In the genomic region with DNA sequence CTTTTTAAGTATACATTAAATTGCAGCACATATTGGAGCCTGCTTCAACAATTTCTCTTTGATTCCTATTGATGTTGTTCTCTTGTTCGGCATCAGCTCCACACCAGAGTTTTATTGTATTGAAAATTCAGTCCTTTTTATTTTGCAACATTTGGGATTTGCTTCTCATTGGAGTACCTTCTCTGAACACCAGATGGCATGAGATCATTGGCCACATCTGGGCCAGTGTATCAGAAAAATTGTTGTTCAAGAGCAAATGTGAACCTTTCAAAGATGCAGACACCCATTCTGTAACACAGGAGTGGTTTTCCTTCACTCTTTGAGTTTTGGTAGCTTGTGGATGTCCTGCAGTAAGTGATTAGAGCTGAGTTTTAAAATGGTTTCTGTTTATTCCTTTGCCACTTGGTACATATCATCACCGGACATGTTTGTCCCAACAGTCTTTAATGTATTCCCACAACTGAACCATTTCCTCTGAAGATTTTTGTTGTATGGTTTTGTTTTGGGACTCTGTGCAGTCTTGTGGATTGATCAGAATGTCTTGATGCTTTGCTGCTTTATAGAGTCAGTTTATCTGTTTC, we compare ENCODE assay signal across 8 cellular contexts.
DNase-seq lines count a peak whose midpoint lies in the region; ATAC-seq and TF ChIP-seq lines count a peak whose summit lies in the region.

No MANE protein-coding gene starts in this region.

- no peaks in the 10 kb centered on the region for H3K9me3 Mint-ChIP-seq in endodermal cell

- no peak overlapping the region for H3K27ac Mint-ChIP-seq in endodermal cell

- H3K9me3 ChIP-seq in GM23248 (ENCODE audit: low read depth) (no peaks in the 10 kb centered on the region), endodermal cell (ENCODE audit: control insufficient read depth, low read length) (no peaks in the 10 kb centered on the region), osteoblast (ENCODE audit: low read depth, low read length) (no peaks in the 10 kb centered on the region)

- H3K36me3 ChIP-seq in GM23248 (ENCODE audit: low read depth) (no peaks in the 10 kb centered on the region), endodermal cell (ENCODE audit: control insufficient read depth, insufficient read depth, low read length) (no peaks in the 10 kb centered on the region), osteoblast (ENCODE audit: insufficient read depth, low read length) (no peaks in the 10 kb centered on the region)

- H3K36me3 Mint-ChIP-seq in endodermal cell (ENCODE audit: low read depth) = no peaks in the 10 kb centered on the region

- H3K9ac ChIP-seq in GM23248 (no peak overlapping the region), endodermal cell (ENCODE audit: extremely low read depth, low read length, poor library complexity, severe bottlenecking) (no peak overlapping the region)

- H3K27me3 ChIP-seq in GM23248 (replicated peaks; ENCODE audit: insufficient read depth) (no peaks in the 10 kb centered on the region), endodermal cell (ENCODE audit: control insufficient read depth, insufficient read depth, low read length, poor library complexity, severe bottlenecking) (no peaks in the 10 kb centered on the region), osteoblast (ENCODE audit: insufficient read depth, low read length) (no peaks in the 10 kb centered on the region)

- H3K4me3 ChIP-seq in GM23248 (no peak overlapping the region), endodermal cell (ENCODE audit: low read length) (no peak overlapping the region), osteoblast (ENCODE audit: insufficient read depth, low read length) (no peak overlapping the region)

- in situ Hi-C loops in GM23248 (cut with MboI) = no loop called here

- peaks cover 20% of the 10 kb centered on the region for H3K4me1 Mint-ChIP-seq in endodermal cell

- no peaks in the 10 kb centered on the region for H3K79me2 ChIP-seq in GM23248 (ENCODE audit: insufficient read depth)
- no peaks in the 10 kb centered on the region for H3K79me2 ChIP-seq in osteoblast (ENCODE audit: insufficient read depth, low read length)

- H3K27ac ChIP-seq in GM23248 = no peak overlapping the region
- H3K27ac ChIP-seq in endodermal cell (ENCODE audit: low read depth, low read length) = no peak overlapping the region
- H3K27ac ChIP-seq in osteoblast (ENCODE audit: low read depth, low read length) = no peak overlapping the region

- no peaks in the 10 kb centered on the region for H3F3A ChIP-seq in GM23248 (ENCODE audit: insufficient read depth)

- no peaks in the 10 kb centered on the region for H3K27me3 Mint-ChIP-seq in endodermal cell (ENCODE audit: insufficient read depth)

- no peak overlapping the region for H2AFZ ChIP-seq in GM23248
- no peak overlapping the region for H2AFZ ChIP-seq in osteoblast (ENCODE audit: low read length)

- TF ChIP-seq CTCF in endodermal cell (conservative IDR thresholded peaks at IDR 0.05) = peak; percentile 82
- TF ChIP-seq CTCF in osteoblast (IDR thresholded peaks at IDR 0.05; ENCODE audit: extremely low read depth, low read depth, low read length) = peak; percentile 67

- 0 out of 2 replicates have a peak, but pooled peaks cover under 1% of the 10 kb centered on the region for H3K4me1 ChIP-seq in GM23248 (ENCODE audit: insufficient read depth)
- H3K4me1 ChIP-seq in endodermal cell (ENCODE audit: control insufficient read depth, insufficient read depth, low read length) = peaks cover 6% of the 10 kb centered on the region
- H3K4me1 ChIP-seq in osteoblast (ENCODE audit: insufficient read depth, low read length) = no peaks in the 10 kb centered on the region

- H3K9me2 ChIP-seq in GM23248 (ENCODE audit: insufficient read depth) = no peaks in the 10 kb centered on the region

- DNase-seq in COLO829 (ENCODE audit: low spot score) (peak; percentile 55), GM23248 (peak; percentile 65), NCI-H748 treated with DMSO at 0.1 percent for 48 hours (lab: John Stamatoyannopoulos, UW) (peak; percentile 4), endodermal cell (no peak), osteoblast (ENCODE audit: insufficient read length, low spot score, missing footprints) (peak; percentile 86), cerebellum (ENCODE audit: low spot score) (no peak)
- DNase-seq in stimulated activated naive CD4-positive, alpha-beta T cell treated with Interleukin-2 at 50 U/mL for 16 hours (lab: John Stamatoyannopoulos, UW) = no peak

- whole genome bisulfite sequencing in GM23248 (ENCODE audit: low coverage in 1 of 2, low lambda C conversion rate in 2 of 2, missing lambda C conversion rate in 2 of 2), 2 experiments = 48 to 50% methylated on average over 2 of the region's 2 CpGs
- 67 to 80% methylated on average over 1 of the region's 2 CpGs for WGBS in endodermal cell (ENCODE audit: insufficient coverage in 1 of 2, insufficient read length in 1 of 2), 2 experiments

- H4K20me1 ChIP-seq in GM23248 (ENCODE audit: insufficient read depth) = no peaks in the 10 kb centered on the region
- H4K20me1 ChIP-seq in osteoblast (ENCODE audit: insufficient read depth, low read length) = no peaks in the 10 kb centered on the region

- ATAC-seq in GM21786 (IDR thresholded peaks at IDR 0.05; ENCODE audit: unreplicated experiment) = no peak

- H3K4me2 ChIP-seq in GM23248 (ENCODE audit: unreplicated experiment) (no peak overlapping the region), osteoblast (ENCODE audit: insufficient read depth, low read length) (no peak overlapping the region)

- H3K4me3 Mint-ChIP-seq in endodermal cell = no peak overlapping the region

Comparison
In these comparisons a context has a peak if more than half of its experiments do, and no peak if none do; other contexts are left out.
1. DNase-seq: peak in COLO829 (single experiment), GM23248 (single experiment), NCI-H748 treated with DMSO at 0.1 percent for 48 hours (single experiment) and osteoblast (single experiment); none in endodermal cell (single experiment), cerebellum (single experiment) and stimulated activated naive CD4-positive, alpha-beta T cell treated with Interleukin-2 at 50 U/mL for 16 hours (single experiment).